In genomic region chr1:119097380-119097779, GRCh38 we compare ENCODE assay signal across 23 cellular contexts.
DNase-seq lines count a peak whose midpoint lies in the region; ATAC-seq, FAIRE-seq and TF ChIP-seq lines count a peak whose summit lies in the region.
"Had no signal": no experiment of that assay in that cellular context is flagged by ENCODE, and none has a peak within 500 bp of the region (broad histone marks: within the 10 kb centered on the region; RNA-seq: fewer than 3 reads in every experiment).

No MANE protein-coding gene starts in this region.

- H3K36me3 ChIP-seq in adipocyte (ENCODE audit: control insufficient read depth, insufficient read depth, low read length, severe bottlenecking), result no peaks in the 10 kb centered on the region
- H3K36me3 ChIP-seq: BLaER1 treated with 17β-estradiol and CSF1 and Interleukin-3, amounts not matched to agents 10 nM and 100 nM; cardiac muscle cell; heart right ventricle had no signal

- no peak overlapping the region for H3K4me3 Mint-ChIP-seq in activated naive CD8-positive, alpha-beta T cell treated with anti-CD3 and anti-CD28 coated beads, Interleukin-2, amount 50 U/mL, for 24 hours
- H3K4me3 Mint-ChIP-seq in stimulated activated effector memory CD8-positive, alpha-beta T cell treated with anti-CD3 and anti-CD28 coated beads, Interleukin-12 subunit alpha, Interleukin-12 subunit beta, amount 100 ng/mL, for 72 hours, result no peak overlapping the region
- H3K4me3 Mint-ChIP-seq: activated naive CD8-positive, alpha-beta T cell; naive B cell; stimulated activated memory B cell treated with anti-CD40 and anti-IgM and Interleukin-4, amounts not matched to agents 10 μg/mL and 1 μg/mL and 100 μg/mL, for 72 hours; T-helper 2 cell treated with Interferon-gamma antibody and Interleukin-4, amounts not matched to agents 5 μg/mL and 100 μg/mL, for 36 hours had no signal

- H3K27me3 Mint-ChIP-seq in activated naive CD8-positive, alpha-beta T cell treated with anti-CD3 and anti-CD28 coated beads, Interleukin-2, amount 50 U/mL, for 24 hours, result no peaks in the 10 kb centered on the region
- H3K27me3 Mint-ChIP-seq: activated naive CD8-positive, alpha-beta T cell; naive B cell; stimulated activated memory B cell treated with anti-CD40 and anti-IgM and Interleukin-4, amounts not matched to agents 10 μg/mL and 1 μg/mL and 100 μg/mL, for 72 hours had no signal

- H3K9ac ChIP-seq in adipocyte (ENCODE audit: low read length), result peak overlapping the region; percentile 15
- H3K9ac ChIP-seq: BLaER1 treated with 17β-estradiol and CSF1 and Interleukin-3, amounts not matched to agents 10 nM and 100 nM; SK-N-SH had no signal

- peak; percentile 36 for FAIRE-seq in H54 (lab: Jason Lieb, UNC)
- FAIRE-seq: G401.6, GM12878, islet of Langerhans had no signal

- H3K9me3 Mint-ChIP-seq in activated naive CD8-positive, alpha-beta T cell treated with anti-CD3 and anti-CD28 coated beads, Interleukin-2, amount 50 U/mL, for 24 hours, result peaks cover 10% of the 10 kb centered on the region
- H3K9me3 Mint-ChIP-seq in stimulated activated effector memory CD8-positive, alpha-beta T cell treated with anti-CD3 and anti-CD28 coated beads, Interleukin-12 subunit alpha, Interleukin-12 subunit beta, amount 100 ng/mL, for 72 hours, result peaks cover 6% of the 10 kb centered on the region
- H3K9me3 Mint-ChIP-seq: naive B cell; stimulated activated memory B cell treated with anti-CD40 and anti-IgM and Interleukin-4, amounts not matched to agents 10 μg/mL and 1 μg/mL and 100 μg/mL, for 72 hours; T-helper 2 cell treated with Interferon-gamma antibody and Interleukin-4, amounts not matched to agents 5 μg/mL and 100 μg/mL, for 36 hours had no signal

- H3K9me3 ChIP-seq in adipocyte (ENCODE audit: control insufficient read depth, low read length), result no peaks in the 10 kb centered on the region
- H3K9me3 ChIP-seq: BLaER1 treated with 17β-estradiol and CSF1 and Interleukin-3, amounts not matched to agents 10 nM and 100 nM; heart right ventricle; SK-N-SH had no signal

- H3K27me3 ChIP-seq in adipocyte (replicated peaks; ENCODE audit: control insufficient read depth, insufficient read depth, low read length), result no peaks in the 10 kb centered on the region
- H3K27me3 ChIP-seq: BLaER1 treated with 17β-estradiol and CSF1 and Interleukin-3, amounts not matched to agents 10 nM and 100 nM; cardiac muscle cell; heart right ventricle had no signal

- H3K4me1 ChIP-seq in adipocyte (ENCODE audit: control insufficient read depth, insufficient read depth, low read length), result peaks cover 39% of the 10 kb centered on the region
- H3K4me1 ChIP-seq: BLaER1 treated with 17β-estradiol and CSF1 and Interleukin-3, amounts not matched to agents 10 nM and 100 nM had no signal

- TF ChIP-seq POLR2A in H54 (IDR thresholded peaks at IDR 0.05; ENCODE audit: low read depth, low read length), result no peak

- DNase-seq in H54 (ENCODE audit: insufficient read length, low spot score) (no peak), adipocyte (ENCODE audit: low read depth) (peak; percentile 45), fibroblast of mammary gland (ENCODE audit: low read depth) (peak; percentile 77), skeletal muscle cell (ENCODE audit: low read depth) (peak; percentile 66), AG08396 (ENCODE audit: low spot score) (no peak)
- DNase-seq in activated naive CD8-positive, alpha-beta T cell treated with anti-CD3 and anti-CD28 coated beads, Interleukin-2, amount 50 U/mL, for 24 hours, result no peak
- no peak for DNase-seq in stimulated activated effector memory CD8-positive, alpha-beta T cell treated with anti-CD3 and anti-CD28 coated beads, Interleukin-12 subunit alpha, Interleukin-12 subunit beta, amount 100 ng/mL, for 72 hours (ENCODE audit: low spot score in 2 of 2)
- DNase-seq: activated CD8-positive, alpha-beta memory T cell treated with anti-CD3 and anti-CD28 coated beads for 24 hours; heart right ventricle; naive B cell; NCI-H187 treated with DMSO at 0.1 percent for 48 hours; NCI-H345; right cardiac atrium; SK-N-SH; stimulated activated CD4-positive, alpha-beta T cell treated with anti-CD3 and anti-CD28 coated beads, Interleukin-15, amount 100 ng/mL, for 24 hours had no signal

- no peaks in the 10 kb centered on the region for H3K4me1 Mint-ChIP-seq in activated naive CD8-positive, alpha-beta T cell treated with anti-CD3 and anti-CD28 coated beads, Interleukin-2, amount 50 U/mL, for 24 hours
- H3K4me1 Mint-ChIP-seq in stimulated activated effector memory CD8-positive, alpha-beta T cell treated with anti-CD3 and anti-CD28 coated beads, Interleukin-12 subunit alpha, Interleukin-12 subunit beta, amount 100 ng/mL, for 72 hours, result no peaks in the 10 kb centered on the region

- ATAC-seq in activated naive CD8-positive, alpha-beta T cell treated with anti-CD3 and anti-CD28 coated beads, Interleukin-2, amount 50 U/mL, for 24 hours, result no peak
- ATAC-seq in stimulated activated effector memory CD8-positive, alpha-beta T cell treated with anti-CD3 and anti-CD28 coated beads, Interleukin-12 subunit alpha, Interleukin-12 subunit beta, amount 100 ng/mL, for 72 hours, result no peak
- ATAC-seq: GM12878; heart right ventricle; right cardiac atrium; stimulated activated memory B cell treated with anti-CD40 and anti-IgM and Interleukin-4, amounts not matched to agents 10 μg/mL and 1 μg/mL and 100 μg/mL, for 72 hours had no signal

- H3K36me3 Mint-ChIP-seq in activated naive CD8-positive, alpha-beta T cell treated with anti-CD3 and anti-CD28 coated beads, Interleukin-2, amount 50 U/mL, for 24 hours (ENCODE audit: low read depth), result peaks cover 18% of the 10 kb centered on the region
- H3K36me3 Mint-ChIP-seq in stimulated activated effector memory CD8-positive, alpha-beta T cell treated with anti-CD3 and anti-CD28 coated beads, Interleukin-12 subunit alpha, Interleukin-12 subunit beta, amount 100 ng/mL, for 72 hours, result no peaks in the 10 kb centered on the region
- H3K36me3 Mint-ChIP-seq: naive B cell had no signal

- H3K27ac Mint-ChIP-seq in activated naive CD8-positive, alpha-beta T cell treated with anti-CD3 and anti-CD28 coated beads, Interleukin-2, amount 50 U/mL, for 24 hours, result no peak overlapping the region
- H3K27ac Mint-ChIP-seq in stimulated activated effector memory CD8-positive, alpha-beta T cell treated with anti-CD3 and anti-CD28 coated beads, Interleukin-12 subunit alpha, Interleukin-12 subunit beta, amount 100 ng/mL, for 72 hours, result no peak overlapping the region
- H3K27ac Mint-ChIP-seq: activated naive CD8-positive, alpha-beta T cell; stimulated activated memory B cell treated with anti-CD40 and anti-IgM and Interleukin-4, amounts not matched to agents 10 μg/mL and 1 μg/mL and 100 μg/mL, for 72 hours; T-helper 2 cell treated with Interferon-gamma antibody and Interleukin-4, amounts not matched to agents 5 μg/mL and 100 μg/mL, for 36 hours had no signal

- TF ChIP-seq CTCF in fibroblast of mammary gland (conservative IDR thresholded peaks at IDR 0.05; ENCODE audit: control insufficient read depth, insufficient read depth, low read depth, low read length), result no peak

- H3K4me3 ChIP-seq in adipocyte (ENCODE audit: low read length), result no peak overlapping the region
- H3K4me3 ChIP-seq in fibroblast of mammary gland (ENCODE audit: control insufficient read depth, low read depth, low read length), result no peak overlapping the region
- H3K4me3 ChIP-seq in skeletal muscle cell (ENCODE audit: low read depth, low read length), result no peak overlapping the region
- H3K4me3 ChIP-seq: BLaER1 treated with 17β-estradiol and CSF1 and Interleukin-3, amounts not matched to agents 10 nM and 100 nM; cardiac muscle cell; GM12878; heart right ventricle had no signal

Comparison
In these comparisons a context has a peak if more than half of its experiments do, and no peak if none do; other contexts are left out.
1. DNase-seq: peak in adipocyte (single experiment), fibroblast of mammary gland (single experiment) and skeletal muscle cell (single experiment); none in H54 (single experiment), activated naive CD8-positive, alpha-beta T cell treated with anti-CD3 and anti-CD28 coated beads, Interleukin-2, amount 50 U/mL, for 24 hours (single experiment), AG08396 (single experiment) and stimulated activated effector memory CD8-positive, alpha-beta T cell treated with anti-CD3 and anti-CD28 coated beads, Interleukin-12 subunit alpha, Interleukin-12 subunit beta, amount 100 ng/mL, for 72 hours (0 of 2).